In genomic region chr11:106765849-106766248, GRCh38 we compare ENCODE assay signal across 16 cellular contexts.
"Had no signal": no experiment of that assay in that cellular context is flagged by ENCODE, and none has a peak within 500 bp of the region (broad histone marks: within the 10 kb centered on the region; RNA-seq: fewer than 3 reads in every experiment).

No MANE protein-coding gene starts in this region.

- H3K4me3 Mint-ChIP-seq: activated T-cell treated with anti-CD3 and anti-CD28 coated beads, Interleukin-2, amount 50 U/mL, for 72 hours; neural crest cell; stimulated activated naive B cell treated with anti-CD40 and anti-IgM and Interleukin-4, amounts not matched to agents 10 μg/mL and 1 μg/mL and 100 μg/mL, for 72 hours had no signal

- H3K27ac ChIP-seq: breast epithelium, esophagus squamous epithelium, left lung, ovary, WERI-Rb-1 had no signal

- H3K27ac Mint-ChIP-seq: activated T-cell treated with anti-CD3 and anti-CD28 coated beads, Interleukin-2, amount 50 U/mL, for 72 hours; stimulated activated naive B cell treated with anti-CD40 and anti-IgM and Interleukin-4, amounts not matched to agents 10 μg/mL and 1 μg/mL and 100 μg/mL, for 72 hours had no signal

- H3K27me3 Mint-ChIP-seq: stimulated activated naive B cell treated with anti-CD40 and anti-IgM and Interleukin-4, amounts not matched to agents 10 μg/mL and 1 μg/mL and 100 μg/mL, for 72 hours had no signal

- H3K4me1 ChIP-seq: breast epithelium, esophagus squamous epithelium, left lung had no signal

- ATAC-seq: activated T-cell treated with anti-CD3 and anti-CD28 coated beads, Interleukin-2, amount 50 U/mL, for 72 hours; left lung; stimulated activated naive B cell treated with anti-CD40 and anti-IgM and Interleukin-4, amounts not matched to agents 10 μg/mL and 1 μg/mL and 100 μg/mL, for 72 hours had no signal

- H3K36me3 ChIP-seq: breast epithelium, esophagus squamous epithelium, left lung, ovary, WERI-Rb-1 had no signal

- DNase-seq: activated CD4-positive, alpha-beta T cell treated with anti-CD3 and anti-CD28 coated beads, Interleukin-2, amount 50 U/mL, for 4 hours; activated effector memory CD4-positive, alpha-beta T cell treated with anti-CD3 and anti-CD28 coated beads, Interleukin-2, amount 50 U/mL, for 16 hours; activated naive CD4-positive, alpha-beta T cell treated with anti-CD3 and anti-CD28 coated beads, Interleukin-2, amount 50 U/mL, for 16 hours; activated T-cell treated with anti-CD3 and anti-CD28 coated beads, Interleukin-2, amount 50 U/mL, for 72 hours; aorta; cerebellar nuclear complex; effector CD8-positive, alpha-beta T cell; esophagus squamous epithelium; hippocampal formation; kidney; left lung; ovary; stimulated activated naive B cell treated with anti-CD40 and anti-IgM and Interleukin-4, amounts not matched to agents 10 μg/mL and 1 μg/mL and 100 μg/mL, for 72 hours; WERI-Rb-1 had no signal

- H3K27me3 ChIP-seq: breast epithelium, esophagus squamous epithelium, left lung, ovary had no signal

- H3K4me1 Mint-ChIP-seq: stimulated activated naive B cell treated with anti-CD40 and anti-IgM and Interleukin-4, amounts not matched to agents 10 μg/mL and 1 μg/mL and 100 μg/mL, for 72 hours had no signal

- H3K4me3 ChIP-seq: breast epithelium, esophagus squamous epithelium, left lung, ovary had no signal

- H3K9me3 Mint-ChIP-seq: neural crest cell had no signal

- H3K36me3 Mint-ChIP-seq: stimulated activated naive B cell treated with anti-CD40 and anti-IgM and Interleukin-4, amounts not matched to agents 10 μg/mL and 1 μg/mL and 100 μg/mL, for 72 hours had no signal

- H3K9me3 ChIP-seq: breast epithelium, esophagus squamous epithelium, left lung, ovary had no signal
